24 cellular contexts compared by ENCODE assay signal in the genomic region with DNA sequence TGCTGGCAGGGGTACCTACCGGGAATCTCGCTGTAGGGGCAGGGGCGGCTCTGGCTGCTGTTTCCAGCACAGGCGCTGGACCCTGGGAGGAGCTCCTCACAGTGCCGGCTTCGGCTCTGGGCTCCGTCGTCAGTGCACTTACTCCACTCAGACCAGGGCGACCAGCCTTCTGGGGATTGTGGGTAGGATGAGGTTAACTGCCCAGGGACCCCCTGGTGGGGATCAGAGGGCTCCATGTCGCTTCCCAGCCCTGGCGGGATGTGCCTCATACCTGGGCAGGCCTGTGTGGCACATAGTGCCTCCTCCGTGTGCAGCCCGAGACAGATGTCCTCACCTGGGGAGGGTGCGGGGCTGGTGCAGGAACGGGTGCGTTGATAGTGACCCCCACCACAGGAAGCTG.
DNase-seq lines count a peak whose midpoint lies in the region; ATAC-seq, FAIRE-seq and TF ChIP-seq lines count a peak whose summit lies in the region.
"Had no signal": no experiment of that assay in that cellular context is flagged by ENCODE, and none has a peak within 500 bp of the region (broad histone marks: within the 10 kb centered on the region; RNA-seq: fewer than 3 reads in every experiment).

No MANE protein-coding gene starts in this region.

- no peak for TF ChIP-seq CTCF in GM10248 (IDR thresholded peaks at IDR 0.05; ENCODE audit: control extremely low read depth, extremely low read depth, low read depth, missing control alignments)
- no peak for TF ChIP-seq CTCF in H1 (IDR thresholded peaks at IDR 0.05; ENCODE audit: control extremely low read depth in 1 of 3, insufficient read depth in 1 of 3, low read depth in 1 of 3, low read length in 3 of 3)
- no peak for TF ChIP-seq CTCF in upper lobe of right lung (IDR thresholded peaks at IDR 0.05)
- no peak for TF ChIP-seq CTCF in GM20000 (IDR thresholded peaks at IDR 0.05; ENCODE audit: extremely low read depth, missing control alignments)
- TF ChIP-seq CTCF in gastrocnemius medialis (IDR thresholded peaks at IDR 0.05 in 4 of 5, conservative IDR thresholded peaks at IDR 0.05 in 1 of 5) = no peak

- H2BK5ac ChIP-seq in H1 (ENCODE audit: low read depth, low read length) (no peak overlapping the region), neuronal stem cell (ENCODE audit: low read length) (peak overlapping the region; percentile 32)

- intact Hi-C loops in upper lobe of right lung (cut with DNase I) = no loop called here
- intact Hi-C loops in gastrocnemius medialis (cut with DNase I; ENCODE audit: low total_unique reads) = no loop called here
- intact Hi-C loops in posterior vena cava (cut with DNase I) = no loop called here

- no peak overlapping the region for H3K9ac ChIP-seq in H1 (replicated peaks in 1 of 4; ENCODE audit: extremely low read depth in 1 of 4, low read depth in 3 of 4, low read length in 3 of 4)
- H3K9ac ChIP-seq in neuronal stem cell (ENCODE audit: low read depth, low read length, poor library complexity) = peak overlapping the region; percentile 18
- H3K9ac ChIP-seq: BLaER1 treated with 17β-estradiol and CSF1 and Interleukin-3, amounts not matched to agents 10 nM and 100 nM; GM23248 had no signal

- CTCF ChIA-PET in GM10248 (lab: Yijun Ruan, JAX) = no interaction called here
- CTCF ChIA-PET in H1 (lab: Charles Lee; ENCODE audit: partially characterized antibody) = interaction anchor here (0.7 to 1.0 kb wide), 3 partner anchors 29 to 134 kb away, joined by 3 read pairs; no protein-coding TSS in a partner anchor

- no peak overlapping the region; the same call in 1 of the 2 replicates for H3K18ac ChIP-seq in H1 (ENCODE audit: extremely low read depth, low read length)
- H3K18ac ChIP-seq in neuronal stem cell (ENCODE audit: low read length) = peak overlapping the region; percentile 25

- in situ Hi-C loops in gastrocnemius medialis (cut with MboI; ENCODE audit: low sequenced_read_pairs in 4 of 4) = no loop called here

- DNase-seq in GM10248 (ENCODE audit: extremely low spot score) = peak; percentile 13
- DNase-seq in H1 (ENCODE audit: low read depth in 1 of 2, low spot score in 2 of 2) = no peak
- no peak for DNase-seq in neuronal stem cell (ENCODE audit: low spot score)
- DNase-seq in upper lobe of right lung = no peak
- DNase-seq in GM20000 (ENCODE audit: low spot score) = no peak
- DNase-seq in gastrocnemius medialis = no peak
- no peak for DNase-seq in posterior vena cava (ENCODE audit: low spot score)
- DNase-seq: 8988T; ACHN; AML-193; BE2C; CD4-positive, alpha-beta T cell; CD8-positive, alpha-beta memory T cell; DMS 273 treated with DMSO at 0.1 percent for 48 hours; DMS79; EL; GDM1; GM23248; H9 had no signal

- TF ChIP-seq POLR2A in H1 (IDR thresholded peaks at IDR 0.05; ENCODE audit: control extremely low read depth in 1 of 2, low read depth in 2 of 2, low read length in 2 of 2) = no peak
- TF ChIP-seq POLR2A in gastrocnemius medialis (IDR thresholded peaks at IDR 0.05) = no peak

- no peak overlapping the region for H3K14ac ChIP-seq in H1 (ENCODE audit: insufficient read length)
- H3K14ac ChIP-seq in neuronal stem cell (ENCODE audit: low read length) = peak overlapping the region; percentile 50

- H3K79me1 ChIP-seq in H1 (ENCODE audit: low read depth, low read length) = no peaks in the 10 kb centered on the region
- H3K79me1 ChIP-seq in neuronal stem cell (ENCODE audit: low read depth, low read length) = no peaks in the 10 kb centered on the region

- H2BK120ac ChIP-seq in H1 (replicated peaks; ENCODE audit: low read depth, low read length) (no peak overlapping the region), neuronal stem cell (ENCODE audit: low read depth, low read length) (no peak overlapping the region)

- H2BK12ac ChIP-seq in H1 (ENCODE audit: low read depth, low read length) (no peak overlapping the region), neuronal stem cell (ENCODE audit: low read length) (no peak overlapping the region)

- no peak overlapping the region for H3K23ac ChIP-seq in H1 (ENCODE audit: insufficient read length)
- no peak overlapping the region for H3K23ac ChIP-seq in neuronal stem cell (ENCODE audit: low read depth, low read length, poor library complexity)

- H3K56ac ChIP-seq in H1 (replicated peaks; ENCODE audit: insufficient read length, low read depth, low read length) = no peak overlapping the region

- no peak overlapping the region for H3K4ac ChIP-seq in H1 (replicated peaks; ENCODE audit: insufficient read length, low read depth, low read length)
- no peak overlapping the region for H3K4ac ChIP-seq in neuronal stem cell (ENCODE audit: low read length)

- no peak for TF ChIP-seq EP300 in H1 (IDR thresholded peaks at IDR 0.05; ENCODE audit: borderline replicate concordance in 1 of 2, low read depth in 2 of 2, low read length in 2 of 2)

- no peaks in the 10 kb centered on the region; a peak in 1 of 7 replicates for H3K4me1 ChIP-seq in H1 (replicated peaks in 1 of 4; ENCODE audit: control insufficient read depth in 3 of 4, insufficient read depth in 4 of 4, low read length in 3 of 4)
- no peaks in the 10 kb centered on the region for H3K4me1 ChIP-seq in neuronal stem cell (ENCODE audit: control insufficient read depth in 2 of 2, insufficient read depth in 1 of 2, low read depth in 1 of 2, low read length in 2 of 2)
- no peaks in the 10 kb centered on the region for H3K4me1 ChIP-seq in upper lobe of right lung
- no peaks in the 10 kb centered on the region for H3K4me1 ChIP-seq in gastrocnemius medialis
- H3K4me1 ChIP-seq: A549 had no signal

- H2AK5ac ChIP-seq in H1 (ENCODE audit: low read depth, low read length) = no peak overlapping the region
- peak overlapping the region; percentile 50 for H2AK5ac ChIP-seq in neuronal stem cell (ENCODE audit: low read depth, low read length)

- no peak overlapping the region for H4K5ac ChIP-seq in H1 (ENCODE audit: insufficient read length, low read depth, low read length)

- 97% methylated on average over 15 of the region's 16 CpGs; no CpG with 5 or more reads in 1 of the 2 experiments for WGBS in H1 (ENCODE audit: extremely low coverage in 1 of 2, insufficient coverage in 1 of 2, insufficient read length in 1 of 2, insufficient replicate concordance in 2 of 2, low coverage in 1 of 2, low lambda C conversion rate in 2 of 2, missing lambda C conversion rate in 1 of 2), 2 experiments
- WGBS in neuronal stem cell (ENCODE audit: extremely low coverage in 2 of 2, insufficient read length in 2 of 2, insufficient replicate concordance in 1 of 2), 2 donors = no CpG with 5 or more reads among the region's 16 CpGs

- H4K91ac ChIP-seq in H1 (replicated peaks; ENCODE audit: insufficient read length, low read length) = no peak overlapping the region
- H4K91ac ChIP-seq in neuronal stem cell (ENCODE audit: low read depth, low read length, poor library complexity) = no peak overlapping the region

- H3K23me2 ChIP-seq in H1 (ENCODE audit: low read depth, low read length) = no peaks in the 10 kb centered on the region

- H3K79me2 ChIP-seq in H1 (ENCODE audit: control insufficient read depth in 1 of 2, insufficient read depth in 2 of 2, low read length in 2 of 2) = no peaks in the 10 kb centered on the region

- H3K4me2 ChIP-seq in H1 (ENCODE audit: insufficient read depth in 1 of 2, low read depth in 2 of 2, low read length in 2 of 2) (no peak overlapping the region), neuronal stem cell (ENCODE audit: insufficient read depth, low read length, poor library complexity, severe bottlenecking) (no peak overlapping the region)
- H3K4me2 ChIP-seq: A549; BLaER1 treated with 17β-estradiol and CSF1 and Interleukin-3, amounts not matched to agents 10 nM and 100 nM had no signal

- no peak overlapping the region for H2AFZ ChIP-seq in H1 (ENCODE audit: low read length)
- no peak overlapping the region for H2AFZ ChIP-seq in neuronal stem cell (ENCODE audit: low read length)
- H2AFZ ChIP-seq: GM23248 had no signal

- no peak overlapping the region for H3K27ac ChIP-seq in H1 (ENCODE audit: low read depth, low read length)
- no peak overlapping the region for H3K27ac ChIP-seq in neuronal stem cell (replicated peaks; ENCODE audit: low read length)
- H3K27ac ChIP-seq in upper lobe of right lung = no peak overlapping the region
- no peak overlapping the region for H3K27ac ChIP-seq in gastrocnemius medialis
- H3K27ac ChIP-seq: A549; BLaER1 treated with 17β-estradiol and CSF1 and Interleukin-3, amounts not matched to agents 10 nM and 100 nM; GM23248 had no signal

- H3K36me3 ChIP-seq in H1 (ENCODE audit: control insufficient read depth in 2 of 4, insufficient read depth in 4 of 4, low read length in 3 of 4) (peaks cover 0 to 9% (median 5%) of the 10 kb centered on the region in 4 experiments; a peak in 4 of 8 replicates), neuronal stem cell (replicated peaks in 1 of 2; ENCODE audit: control insufficient read depth in 2 of 2, insufficient read depth in 2 of 2, low read length in 2 of 2) (peaks cover 14 to 98% of the 10 kb centered on the region in 2 donors), upper lobe of right lung (no peaks in the 10 kb centered on the region), gastrocnemius medialis (no peaks in the 10 kb centered on the region)
- H3K36me3 ChIP-seq: BE2C; BLaER1 treated with 17β-estradiol and CSF1 and Interleukin-3, amounts not matched to agents 10 nM and 100 nM had no signal

- H4K20me1 ChIP-seq in H1 (replicated peaks in 1 of 2; ENCODE audit: control insufficient read depth in 1 of 2, insufficient read depth in 2 of 2, low read length in 2 of 2) = no peaks in the 10 kb centered on the region
- H4K20me1 ChIP-seq: BLaER1 treated with 17β-estradiol and CSF1 and Interleukin-3, amounts not matched to agents 10 nM and 100 nM had no signal

- peak overlapping the region; percentile 14; the same call in 1 of the 2 replicates for H4K8ac ChIP-seq in H1 (ENCODE audit: extremely low read depth, insufficient read depth, low read length)
- peak overlapping the region; percentile 78 for H4K8ac ChIP-seq in neuronal stem cell (ENCODE audit: low read depth, low read length)

- H3K4me3 ChIP-seq in H1 (ENCODE audit: extremely low read depth in 1 of 4, insufficient read depth in 2 of 4, low read depth in 3 of 4, low read length in 4 of 4) (no peak overlapping the region), neuronal stem cell (ENCODE audit: low read length in 2 of 2) (no peak overlapping the region), upper lobe of right lung (no peak overlapping the region), gastrocnemius medialis (no peak overlapping the region)
- H3K4me3 ChIP-seq: A549; BLaER1 treated with 17β-estradiol and CSF1 and Interleukin-3, amounts not matched to agents 10 nM and 100 nM; GM23248 had no signal

- H2BK20ac ChIP-seq in H1 (ENCODE audit: low read length) = no peak overlapping the region

- no peak overlapping the region for H2BK15ac ChIP-seq in H1 (ENCODE audit: low read length)
- H2BK15ac ChIP-seq in neuronal stem cell (ENCODE audit: low read length) = no peak overlapping the region

- TF ChIP-seq RAD21 in H1 (IDR thresholded peaks at IDR 0.05 in 1 of 2, conservative IDR thresholded peaks at IDR 0.05 in 1 of 2; ENCODE audit: low read depth in 2 of 2, low read length in 2 of 2) = no peak

- no peaks in the 10 kb centered on the region; a peak in 2 of 7 replicates for H3K27me3 ChIP-seq in H1 (replicated peaks in 1 of 4; ENCODE audit: control insufficient read depth in 3 of 4, extremely low read depth in 1 of 4, insufficient read depth in 3 of 4, low read length in 3 of 4)
- H3K27me3 ChIP-seq in neuronal stem cell (ENCODE audit: control insufficient read depth in 3 of 3, insufficient read depth in 3 of 3, low read depth in 1 of 3, low read length in 3 of 3) = peaks cover 0 to 2% (median 0%) of the 10 kb centered on the region in 3 experiments
- peaks cover 18% of the 10 kb centered on the region for H3K27me3 ChIP-seq in upper lobe of right lung
- peaks cover 9 to 17% (median 12%) of the 10 kb centered on the region in 3 donors for H3K27me3 ChIP-seq in gastrocnemius medialis
- H3K27me3 ChIP-seq: BE2C; BLaER1 treated with 17β-estradiol and CSF1 and Interleukin-3, amounts not matched to agents 10 nM and 100 nM had no signal

- POLR2A ChIA-PET in GM10248 (lab: Yijun Ruan, JAX) = no interaction called here
- POLR2A ChIA-PET in H1 (lab: Charles Lee; ENCODE audit: partially characterized antibody) = no interaction called here

- no peak for FAIRE-seq in H1 (lab: Jason Lieb, UNC)
- FAIRE-seq: A549, D721Med, GM12891 had no signal

- ATAC-seq in upper lobe of right lung = peak; percentile 4
- no peak for ATAC-seq in gastrocnemius medialis
- ATAC-seq: A549, HCT116 had no signal

- H3K9me3 ChIP-seq in H1 (ENCODE audit: insufficient read depth in 2 of 2, low read depth in 1 of 2, low read length in 1 of 2) (no peaks in the 10 kb centered on the region), neuronal stem cell (replicated peaks in 1 of 2; ENCODE audit: control insufficient read depth in 2 of 2, insufficient read depth in 1 of 2, low read depth in 1 of 2, low read length in 2 of 2) (no peaks in the 10 kb centered on the region), upper lobe of right lung (no peaks in the 10 kb centered on the region), gastrocnemius medialis (no peaks in the 10 kb centered on the region)
- H3K9me3 ChIP-seq: A549, BE2C had no signal
